Comparison of ENCODE assay signal across 20 cellular contexts in genomic region chr14:92109490-92109889, GRCh38. TPM values are rescaled to one million over a fixed set of nuclear protein-coding genes. Genes with fewer than 3 reads are reported as not detected.
DNase-seq lines count a peak whose midpoint lies in the region; ATAC-seq lines count a peak whose summit lies in the region.
"Had no signal": no experiment of that assay in that cellular context is flagged by ENCODE, and none has a peak within 500 bp of the region (broad histone marks: within the 10 kb centered on the region; RNA-seq: fewer than 3 reads in every experiment).

No MANE protein-coding gene starts in this region.

- H3K9me3 Mint-ChIP-seq in activated naive CD4-positive, alpha-beta T cell treated with anti-CD3 and anti-CD28 coated beads, Interleukin-2, amount 50 U/mL, for 72 hours: no peaks in the 10 kb centered on the region
- H3K9me3 Mint-ChIP-seq in activated naive CD4-positive, alpha-beta T cell treated with anti-CD3 and anti-CD28 coated beads for 36 hours: no peaks in the 10 kb centered on the region
- H3K9me3 Mint-ChIP-seq in naive thymus-derived CD4-positive, alpha-beta T cell: peaks cover 0 to 5% (median 0%) of the 10 kb centered on the region in 11 donors
- H3K9me3 Mint-ChIP-seq: CD8-positive, alpha-beta memory T cell; T-cell had no signal

- H3K4me1 Mint-ChIP-seq in activated naive CD4-positive, alpha-beta T cell treated with anti-CD3 and anti-CD28 coated beads for 36 hours (ENCODE audit: low read depth): peaks cover 28% of the 10 kb centered on the region
- peaks cover 17 to 51% (median 43%) of the 10 kb centered on the region in 7 donors for H3K4me1 Mint-ChIP-seq in naive thymus-derived CD4-positive, alpha-beta T cell

- H3K27me3 ChIP-seq in naive thymus-derived CD4-positive, alpha-beta T cell (ENCODE audit: control insufficient read depth in 2 of 2, insufficient read depth in 2 of 2, low read length in 2 of 2): no peaks in the 10 kb centered on the region
- H3K27me3 ChIP-seq: BLaER1 treated with 17β-estradiol and CSF1 and Interleukin-3, amounts not matched to agents 10 nM and 100 nM; SJCRH30 had no signal

- H3K36me3 Mint-ChIP-seq in activated naive CD4-positive, alpha-beta T cell treated with anti-CD3 and anti-CD28 coated beads, Interleukin-2, amount 50 U/mL, for 72 hours: peaks cover 0 to 6% of the 10 kb centered on the region in 2 donors
- H3K36me3 Mint-ChIP-seq in activated naive CD4-positive, alpha-beta T cell treated with anti-CD3 and anti-CD28 coated beads for 36 hours (ENCODE audit: low read depth): no peaks in the 10 kb centered on the region
- H3K36me3 Mint-ChIP-seq in naive thymus-derived CD4-positive, alpha-beta T cell: no peaks in the 10 kb centered on the region
- H3K36me3 Mint-ChIP-seq: T-cell had no signal

- intact Hi-C loops in activated naive CD4-positive, alpha-beta T cell treated with anti-CD3 and anti-CD28 coated beads for 36 hours (cut with micrococcal nuclease): no loop called here
- intact Hi-C loops in naive thymus-derived CD4-positive, alpha-beta T cell (cut with micrococcal nuclease): loop anchor here (5.0 to 10.0 kb wide), 5 partner anchors 275 to 1712 kb away; partner anchors contain the start of genes CALM1 (in 1 of the 2), GON7 (in 1 of the 2), LGMN (in 1 of the 2) and RPS6KA5 (in 1 of the 2)

- DNase-seq in DMS 273 (lab: John Stamatoyannopoulos, UW; ENCODE audit: unreplicated experiment) (peak; percentile 14), DMS 273 treated with DMSO at 0.1 percent for 48 hours (lab: John Stamatoyannopoulos, UW) (no peak), MV-4-11 (lab: John Stamatoyannopoulos, UW) (peak; percentile 54), cerebellum (ENCODE audit: low spot score) (no peak), NOMO-1 (lab: John Stamatoyannopoulos, UW; ENCODE audit: unreplicated experiment in 2 of 2) (no peak)
- DNase-seq in activated naive CD4-positive, alpha-beta T cell treated with anti-CD3 and anti-CD28 coated beads, Interleukin-2, amount 50 U/mL, for 72 hours (ENCODE audit: low spot score in 2 of 2): no peak
- no peak for DNase-seq in activated naive CD4-positive, alpha-beta T cell treated with anti-CD3 and anti-CD28 coated beads for 36 hours
- DNase-seq in naive thymus-derived CD4-positive, alpha-beta T cell: no peak
- DNase-seq: ACHN; CD8-positive, alpha-beta memory T cell; NCI-H1417; NCI-H1694 treated with DMSO at 0.1 percent for 48 hours; NCI-H2081 treated with DMSO at 0.1 percent for 48 hours; NCI-H446 treated with DMSO at 0.1 percent for 48 hours; NCI-H69; OCI-M1; SJCRH30; T-cell had no signal

- POLR2A ChIA-PET in naive thymus-derived CD4-positive, alpha-beta T cell (lab: Charles Lee): interaction anchor here (0.6 to 4.7 kb wide), 3 partner anchors 10 to 1023 kb away, joined by 3 to 100 read pairs (median 3); partner anchors contain the start of genes CPSF2 and NDUFB1

- CTCF ChIA-PET in activated naive CD4-positive, alpha-beta T cell treated with anti-CD3 and anti-CD28 coated beads for 36 hours (lab: Charles Lee): interaction anchor here (4.9 kb wide), 1 partner anchor 10 kb away, joined by 96 read pairs; the partner anchor contains the start of genes CPSF2 and NDUFB1
- CTCF ChIA-PET in naive thymus-derived CD4-positive, alpha-beta T cell (lab: Charles Lee): no interaction called here

- no peak overlapping the region for H3K4me3 Mint-ChIP-seq in activated naive CD4-positive, alpha-beta T cell treated with anti-CD3 and anti-CD28 coated beads for 36 hours
- no peak overlapping the region for H3K4me3 Mint-ChIP-seq in naive thymus-derived CD4-positive, alpha-beta T cell

- H3K36me3 ChIP-seq in naive thymus-derived CD4-positive, alpha-beta T cell (ENCODE audit: control insufficient read depth in 2 of 3, insufficient read depth in 3 of 3, low read length in 3 of 3): peaks cover 0 to 5% (median 0%) of the 10 kb centered on the region in 3 experiments
- H3K36me3 ChIP-seq: SJCRH30 had no signal

- H3K4me1 ChIP-seq in naive thymus-derived CD4-positive, alpha-beta T cell (ENCODE audit: control insufficient read depth in 2 of 2, insufficient read depth in 2 of 2, low read length in 2 of 2): peaks cover 5 to 11% of the 10 kb centered on the region in 2 donors
- H3K4me1 ChIP-seq: SJCRH30 had no signal

- peak overlapping the region; percentile 75 to 91 for H3K27ac Mint-ChIP-seq in activated naive CD4-positive, alpha-beta T cell treated with anti-CD3 and anti-CD28 coated beads, Interleukin-2, amount 50 U/mL, for 72 hours
- H3K27ac Mint-ChIP-seq in activated naive CD4-positive, alpha-beta T cell treated with anti-CD3 and anti-CD28 coated beads for 36 hours: no peak overlapping the region
- peak overlapping the region in 5 of 9 donors; percentile 5 to 89 (median 31) for H3K27ac Mint-ChIP-seq in naive thymus-derived CD4-positive, alpha-beta T cell

- H3K27me3 Mint-ChIP-seq in activated naive CD4-positive, alpha-beta T cell treated with anti-CD3 and anti-CD28 coated beads for 36 hours (ENCODE audit: low read depth): no peaks in the 10 kb centered on the region
- H3K27me3 Mint-ChIP-seq in naive thymus-derived CD4-positive, alpha-beta T cell: no peaks in the 10 kb centered on the region
- H3K27me3 Mint-ChIP-seq: CD8-positive, alpha-beta memory T cell; T-cell had no signal

- H3K9me3 ChIP-seq in naive thymus-derived CD4-positive, alpha-beta T cell (ENCODE audit: control insufficient read depth in 2 of 3, low read length in 3 of 3): no peaks in the 10 kb centered on the region
- H3K9me3 ChIP-seq: BLaER1 treated with 17β-estradiol and CSF1 and Interleukin-3, amounts not matched to agents 10 nM and 100 nM; SJCRH30 had no signal

- H3K4me3 ChIP-seq in naive thymus-derived CD4-positive, alpha-beta T cell (ENCODE audit: low read length): no peak overlapping the region
- H3K4me3 ChIP-seq: BLaER1 treated with 17β-estradiol and CSF1 and Interleukin-3, amounts not matched to agents 10 nM and 100 nM; SJCRH30 had no signal

- no peak for ATAC-seq in activated naive CD4-positive, alpha-beta T cell treated with anti-CD3 and anti-CD28 coated beads, Interleukin-2, amount 50 U/mL, for 72 hours
- ATAC-seq in naive thymus-derived CD4-positive, alpha-beta T cell: no peak
- ATAC-seq: T-cell had no signal

- H3K27ac ChIP-seq in naive thymus-derived CD4-positive, alpha-beta T cell (ENCODE audit: low read depth, low read length): no peak overlapping the region
- H3K27ac ChIP-seq: 22Rv1; BLaER1 treated with 17β-estradiol and CSF1 and Interleukin-3, amounts not matched to agents 10 nM and 100 nM; SJCRH30 had no signal

RNA-seq across cellular contexts. Expression of gene ATXN3, which starts 3.1 kb away (rescaled TPM):
- 10 to 100 TPM; 35.5 to 45.3 TPM for total RNA-seq in activated naive CD4-positive, alpha-beta T cell treated with anti-CD3 and anti-CD28 coated beads, Interleukin-2, amount 50 U/mL, for 72 hours
- 10 to 100 TPM; 25.0 to 27.1 TPM for total RNA-seq in activated naive CD4-positive, alpha-beta T cell treated with anti-CD3 and anti-CD28 coated beads for 36 hours
- 10 to 100 TPM; 27.8 to 54.9 (median 36.9) TPM for total RNA-seq in naive thymus-derived CD4-positive, alpha-beta T cell
- polyA plus RNA-seq in naive thymus-derived CD4-positive, alpha-beta T cell: 10 to 100 TPM; 15.5 to 15.8 TPM
- total RNA-seq in cerebellum: 48.1 TPM

RNA-seq across cellular contexts. Expression of gene NDUFB1, which starts 12.0 kb away (rescaled TPM):
- 100 to 1,000 TPM in 1 of 2 donors, 10 to 100 TPM in 1; 82.1 to 111 TPM for total RNA-seq in activated naive CD4-positive, alpha-beta T cell treated with anti-CD3 and anti-CD28 coated beads, Interleukin-2, amount 50 U/mL, for 72 hours
- total RNA-seq in activated naive CD4-positive, alpha-beta T cell treated with anti-CD3 and anti-CD28 coated beads for 36 hours: 100 to 1,000 TPM; 111 to 114 TPM
- total RNA-seq in naive thymus-derived CD4-positive, alpha-beta T cell: 100 to 1,000 TPM in 2 of 5 experiments, 10 to 100 TPM in 3; 55.1 to 107 (median 89.7) TPM
- 100 to 1,000 TPM; 245 to 418 TPM for polyA plus RNA-seq in naive thymus-derived CD4-positive, alpha-beta T cell
- total RNA-seq in cerebellum: 125 TPM

RNA-seq across cellular contexts. Expression of gene CPSF2, which starts 12.3 kb away (rescaled TPM):
- 10 to 100 TPM; 68.0 to 78.4 TPM for total RNA-seq in activated naive CD4-positive, alpha-beta T cell treated with anti-CD3 and anti-CD28 coated beads, Interleukin-2, amount 50 U/mL, for 72 hours
- 100 to 1,000 TPM; 103 to 115 TPM for total RNA-seq in activated naive CD4-positive, alpha-beta T cell treated with anti-CD3 and anti-CD28 coated beads for 36 hours
- 10 to 100 TPM; 30.2 to 77.4 (median 60.4) TPM for total RNA-seq in naive thymus-derived CD4-positive, alpha-beta T cell
- 10 to 100 TPM; 25.2 to 25.5 TPM for polyA plus RNA-seq in naive thymus-derived CD4-positive, alpha-beta T cell
- 17.1 TPM for total RNA-seq in cerebellum

Comparison
In these comparisons a context has a peak if more than half of its experiments do, and no peak if none do; other contexts are left out.
1. DNase-seq: peak in DMS 273 (single experiment) and MV-4-11 (single experiment); none in DMS 273 treated with DMSO at 0.1 percent for 48 hours (single experiment), activated naive CD4-positive, alpha-beta T cell treated with anti-CD3 and anti-CD28 coated beads, Interleukin-2, amount 50 U/mL, for 72 hours (0 of 2), activated naive CD4-positive, alpha-beta T cell treated with anti-CD3 and anti-CD28 coated beads for 36 hours (single experiment), naive thymus-derived CD4-positive, alpha-beta T cell (0 of 9), cerebellum (single experiment) and NOMO-1 (0 of 2).